In genomic region chr7:157336383-157337315, GRCh38 we compare ENCODE assay signal across 8 cellular contexts. TPM values are rescaled to one million over a fixed set of nuclear protein-coding genes. Genes with fewer than 3 reads are reported as not detected.
DNase-seq lines count a peak whose midpoint lies in the region; ATAC-seq and TF ChIP-seq lines count a peak whose summit lies in the region.

DNAJB6 (plus strand) TSS chr7:157337004; CDS start chr7:157358573, 21,569 bp downstream.

- H3K4me3 ChIP-seq in right atrium auricular region (peak within 1 kb of the TSS; percentile 80 to 83), psoas muscle (peak within 1 kb of the TSS; percentile 71), urinary bladder (ENCODE audit: low read depth, low read length) (peak within 1 kb of the TSS; percentile 94)

- H3K27me3 ChIP-seq in right atrium auricular region (no peaks in the 10 kb centered on the region), psoas muscle (ENCODE audit: insufficient read depth in 3 of 3, low read length in 2 of 3) (no peaks in the 10 kb centered on the region)

- no peaks in the 10 kb centered on the region for H3K9me3 ChIP-seq in right atrium auricular region
- H3K9me3 ChIP-seq in psoas muscle, result no peaks in the 10 kb centered on the region

- TF ChIP-seq CTCF in right atrium auricular region (IDR thresholded peaks at IDR 0.05) (peak in 1 of 2 donors; percentile 8), psoas muscle (IDR thresholded peaks at IDR 0.05) (no peak)

- ATAC-seq in GM18502 (IDR thresholded peaks at IDR 0.05; ENCODE audit: poor library complexity, unreplicated experiment) (peak; percentile 76), HG02938 (IDR thresholded peaks at IDR 0.05; ENCODE audit: unreplicated experiment) (peak; percentile 71), psoas muscle (peak; percentile 84 to 92 (median 87))

- WGBS in psoas muscle, 3 donors, result 0 to 1% (median 1%) methylated on average over 70 to 114 of the region's 114 CpGs
- WGBS in urinary bladder, result under 1% methylated on average over 114 of the region's 114 CpGs

- no peaks in the 10 kb centered on the region for H3K36me3 ChIP-seq in right atrium auricular region
- H3K36me3 ChIP-seq in psoas muscle (ENCODE audit: insufficient read depth in 1 of 2, low read depth in 1 of 2), result no peaks in the 10 kb centered on the region
- no peaks in the 10 kb centered on the region for H3K36me3 ChIP-seq in urinary bladder (ENCODE audit: insufficient read depth)

- H3K27ac ChIP-seq in right atrium auricular region (peak within 1 kb of the TSS; percentile 91 to 98), psoas muscle (peak within 1 kb of the TSS; percentile 94), urinary bladder (ENCODE audit: low read depth) (peak within 1 kb of the TSS; percentile 98)

- intact Hi-C loops in T-helper 2 cell treated with Interferon-gamma antibody and Interleukin-4, amounts not matched to agents 100 ng/mL and 5 ng/mL, for 36 hours (cut with micrococcal nuclease), result loop anchor here (1.0 kb wide), 1 partner anchor 34 kb away; no protein-coding TSS in a partner anchor
- intact Hi-C loops in psoas muscle (cut with DNase I), result loop anchor here (5.0 to 10.0 kb wide), 2 partner anchors 62 to 364 kb away; no protein-coding TSS in a partner anchor

- DNase-seq in NCI-H187 (lab: John Stamatoyannopoulos, UW) (peak; percentile 85 to 87), anterior cingulate cortex (lab: John Stamatoyannopoulos, UW) (peak in 57 of 58 donors; percentile 55 to 96 (median 89)), right atrium auricular region (ENCODE audit: low spot score) (peak; percentile 94), psoas muscle (peak; percentile 93 to 97)

- peaks cover 0 to 42% of the 10 kb centered on the region in 2 donors for H3K4me1 ChIP-seq in right atrium auricular region
- H3K4me1 ChIP-seq in psoas muscle, result peaks cover 27% of the 10 kb centered on the region
- peaks cover 4% of the 10 kb centered on the region for H3K4me1 ChIP-seq in urinary bladder (ENCODE audit: insufficient read depth)

RNA-seq across cellular contexts. Expression of gene DNAJB6, which starts in this region (rescaled TPM):
- total RNA-seq in T-helper 2 cell treated with Interferon-gamma antibody and Interleukin-4, amounts not matched to agents 100 ng/mL and 5 ng/mL, for 36 hours, result 86.5 and 88.5 TPM in 2 replicates
- total RNA-seq in right atrium auricular region (100 to 1,000 TPM; 134 to 137 TPM), psoas muscle (100 to 1,000 TPM; 226 to 243 (median 232) TPM), urinary bladder (90.4 TPM)
- polyA plus RNA-seq in psoas muscle (100 to 1,000 TPM; 103 to 326 (median 211) TPM), urinary bladder (137 TPM)

Comparison
In these comparisons a context has a peak if more than half of its experiments do, and no peak if none do; other contexts are left out.
1. Peak in every context shown above with its lines: DNase-seq, ATAC-seq, H3K4me3 ChIP-seq and H3K27ac ChIP-seq.